In genomic region chr7:73823873-73824597, GRCh38 we compare ENCODE assay signal across 1 cellular context.
TF ChIP-seq lines count a peak whose summit lies in the region.

No MANE protein-coding gene starts in this region.

TF ChIP-seq in IMR-90, 13 proteins besides CTCF, POLR2A, EP300 and RAD21 (continued from another document):
- TF ChIP-seq USF2 (IDR thresholded peaks at IDR 0.05; ENCODE audit: low read depth, low read length), result no peak
- no peak for TF ChIP-seq MXI1 (IDR thresholded peaks at IDR 0.05; ENCODE audit: borderline replicate concordance, low read depth, low read length)
- no peak for TF ChIP-seq CHD1 (IDR thresholded peaks at IDR 0.05; ENCODE audit: low read depth, low read length)
- no peak for TF ChIP-seq BHLHE40 (IDR thresholded peaks at IDR 0.05; ENCODE audit: low read depth, low read length)
- TF ChIP-seq CEBPB (IDR thresholded peaks at IDR 0.05; ENCODE audit: low read depth, low read length), result no peak
- TF ChIP-seq RFX5 (IDR thresholded peaks at IDR 0.05; ENCODE audit: low read depth, low read length), result no peak
- TF ChIP-seq FOS (IDR thresholded peaks at IDR 0.05; ENCODE audit: low read depth, low read length), result no peak
